In genomic region chr10:50629495-50630122, GRCh38 we compare ENCODE assay signal across 1 cellular context.
TF ChIP-seq lines count a peak whose summit lies in the region.

No MANE protein-coding gene starts in this region.

TF ChIP-seq in H1, 55 proteins besides CTCF, POLR2A, EP300 and RAD21:
- TF ChIP-seq HDAC2 (IDR thresholded peaks at IDR 0.05; ENCODE audit: borderline replicate concordance in 1 of 2, low read depth in 2 of 2, low read length in 2 of 2) (0 out of 4 replicates have a peak, but pooled peaks of 1 of the 2 experiments have one; percentile 33), SRF (IDR thresholded peaks at IDR 0.05; ENCODE audit: low read depth, low read length) (no peak), SP1 (IDR thresholded peaks at IDR 0.05; ENCODE audit: low read depth, low read length) (peak; percentile 51; the same call in 1 of the 2 replicates), POU5F1 (IDR thresholded peaks at IDR 0.05; ENCODE audit: low read depth, low read length) (0 out of 2 replicates have a peak, but pooled peaks have one; percentile 12)
